ENCODE assay signal across 20 cellular contexts in the genomic region with DNA sequence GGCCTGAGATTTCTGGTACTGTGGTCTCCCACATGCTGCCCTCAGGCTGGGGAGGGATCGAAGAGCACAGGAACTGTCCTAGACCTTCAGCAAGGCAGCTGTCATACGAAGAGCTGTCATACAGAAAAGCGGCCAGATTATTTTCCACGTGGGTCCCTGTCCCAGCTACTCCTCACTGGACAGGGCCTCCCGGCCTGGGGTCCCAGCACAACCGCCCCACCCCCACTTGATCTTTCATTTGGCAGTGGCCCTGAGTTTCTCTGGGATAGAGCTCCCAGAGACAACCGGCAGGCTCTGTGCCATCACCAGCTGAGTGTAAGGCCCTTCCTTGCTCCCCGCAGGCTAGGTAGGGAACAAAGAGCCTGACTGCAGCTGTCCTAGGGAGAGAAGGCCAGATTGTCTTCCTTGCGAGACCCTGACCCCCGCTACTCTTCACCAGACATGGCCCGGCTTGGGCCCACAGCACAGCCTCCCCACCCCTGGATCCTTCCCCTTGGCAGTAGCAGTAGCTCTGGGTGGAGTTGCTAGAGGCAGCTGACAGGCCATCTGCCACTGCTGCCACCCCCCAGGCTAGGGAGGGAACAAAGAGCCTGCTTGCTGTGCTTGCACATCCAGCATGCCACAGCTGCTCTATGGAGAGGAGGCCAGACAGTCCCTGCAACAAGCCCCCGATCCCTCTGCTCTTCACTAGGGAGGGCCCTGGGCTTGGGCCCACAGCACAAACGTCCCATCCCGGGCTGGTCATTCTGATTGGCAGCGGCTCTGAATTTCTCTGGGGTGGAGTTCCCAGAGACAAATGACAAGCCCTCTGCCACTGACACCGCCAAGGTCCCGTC. TPM values are rescaled to one million over a fixed set of nuclear protein-coding genes. Genes with fewer than 3 reads are reported as not detected.
DNase-seq lines count a peak whose midpoint lies in the region; ATAC-seq, FAIRE-seq and TF ChIP-seq lines count a peak whose summit lies in the region.
"Had no signal": no experiment of that assay in that cellular context is flagged by ENCODE, and none has a peak within 500 bp of the region (broad histone marks: within the 10 kb centered on the region; RNA-seq: fewer than 3 reads in every experiment).

No MANE protein-coding gene starts in this region.

- TF ChIP-seq POLR2A in K562 (conservative IDR thresholded peaks at IDR 0.05), result no peak

- H3K4me2 ChIP-seq in SK-N-SH, result no peak overlapping the region
- H3K4me2 ChIP-seq in K562 (ENCODE audit: insufficient read depth, low read length), result no peak overlapping the region

- no peak for FAIRE-seq in K562 (lab: Jason Lieb, UNC)
- FAIRE-seq: GM12892 had no signal

- ATAC-seq in SK-N-SH treated with all-trans-retinoic acid at 6 μM for 48 hours (peak; percentile 31), K562 (peak; percentile 42), mucosa of descending colon (peak; percentile 31), upper lobe of right lung (peak; percentile 44), GM21447 (IDR thresholded peaks at IDR 0.05; ENCODE audit: unreplicated experiment) (no peak)

- no peaks in the 10 kb centered on the region for H3K4me1 ChIP-seq in SK-N-SH (ENCODE audit: control insufficient read depth in 1 of 2, insufficient read depth in 2 of 2, low read depth in 1 of 2, low read length in 1 of 2)
- no peaks in the 10 kb centered on the region for H3K4me1 ChIP-seq in K562 (replicated peaks in 1 of 2; ENCODE audit: control insufficient read depth in 2 of 2, insufficient read depth in 2 of 2, low read length in 2 of 2)
- H3K4me1 ChIP-seq in mucosa of descending colon (ENCODE audit: low read depth), result no peaks in the 10 kb centered on the region
- no peaks in the 10 kb centered on the region for H3K4me1 ChIP-seq in upper lobe of right lung
- H3K4me1 ChIP-seq: heart right ventricle had no signal

- H3K9me2 ChIP-seq in SK-N-SH, result no peaks in the 10 kb centered on the region

- no peaks in the 10 kb centered on the region for H3F3A ChIP-seq in SK-N-SH (replicated peaks; ENCODE audit: insufficient read depth)

- no peaks in the 10 kb centered on the region for H4K20me1 ChIP-seq in SK-N-SH (ENCODE audit: insufficient read depth)
- H4K20me1 ChIP-seq in K562 (replicated peaks; ENCODE audit: control insufficient read depth, insufficient read depth, low read length), result no peaks in the 10 kb centered on the region

- no peaks in the 10 kb centered on the region; the same call in 1 of the 2 replicates for H3K27me3 ChIP-seq in SK-N-SH (ENCODE audit: insufficient read depth)
- H3K27me3 ChIP-seq in K562 (ENCODE audit: control insufficient read depth in 2 of 2, insufficient read depth in 2 of 2, low read length in 2 of 2), result no peaks in the 10 kb centered on the region
- no peaks in the 10 kb centered on the region for H3K27me3 ChIP-seq in upper lobe of right lung

- H3K9ac ChIP-seq in SK-N-SH, result no peak overlapping the region
- H3K9ac ChIP-seq in K562 (ENCODE audit: insufficient read depth in 1 of 2, low read depth in 2 of 2, low read length in 2 of 2), result no peak overlapping the region

- H3K27ac Mint-ChIP-seq in osteocyte (ENCODE audit: unreplicated experiment), result no peak overlapping the region
- H3K27ac Mint-ChIP-seq: activated CD4-positive, alpha-beta memory T cell treated with anti-CD3 and anti-CD28 coated beads, Interleukin-2, amount 10 ng/mL, durations not matched to agents 7 days and 5 days; dendritic cell treated with granulocyte-macrophage colony-stimulating factor and Interleukin-4, amounts not matched to agents 40 ng/mL and 50 ng/mL, for 4 days had no signal

- no peaks in the 10 kb centered on the region for H3K79me2 ChIP-seq in SK-N-SH (ENCODE audit: insufficient read depth)
- no peaks in the 10 kb centered on the region for H3K79me2 ChIP-seq in K562 (ENCODE audit: control insufficient read depth, insufficient read depth, low read length)

- no peaks in the 10 kb centered on the region for H3K4me1 Mint-ChIP-seq in osteocyte (ENCODE audit: unreplicated experiment)
- H3K4me1 Mint-ChIP-seq: activated CD4-positive, alpha-beta memory T cell treated with anti-CD3 and anti-CD28 coated beads, Interleukin-2, amount 10 ng/mL, durations not matched to agents 7 days and 5 days had no signal

- no TSS peak for BruUV-seq in K562 (replicated peaks; lab: Mats Ljungman, UMichigan)

- no peaks in the 10 kb centered on the region for H3K36me3 Mint-ChIP-seq in osteocyte (ENCODE audit: unreplicated experiment)

- H3K4me3 ChIP-seq in SK-N-SH (ENCODE audit: low read depth in 2 of 2, low read length in 1 of 2), result no peak overlapping the region
- no peak overlapping the region for H3K4me3 ChIP-seq in K562
- no peak overlapping the region for H3K4me3 ChIP-seq in mucosa of descending colon
- H3K4me3 ChIP-seq in upper lobe of right lung, result no peak overlapping the region
- H3K4me3 ChIP-seq: heart right ventricle had no signal

- H3K36me3 ChIP-seq in SK-N-SH (replicated peaks in 1 of 2; ENCODE audit: control insufficient read depth in 1 of 2, insufficient read depth in 2 of 2, low read length in 1 of 2) (no peaks in the 10 kb centered on the region), K562 (ENCODE audit: control insufficient read depth, insufficient read depth, low read length) (no peaks in the 10 kb centered on the region), mucosa of descending colon (ENCODE audit: low read depth) (no peaks in the 10 kb centered on the region), upper lobe of right lung (no peaks in the 10 kb centered on the region)
- H3K36me3 ChIP-seq: heart right ventricle had no signal

- TF ChIP-seq RAD21 in SK-N-SH (IDR thresholded peaks at IDR 0.05; ENCODE audit: low read length) (no peak), K562 (CRISPR knock-in tag; conservative IDR thresholded peaks at IDR 0.05 in 1 of 2, IDR thresholded peaks at IDR 0.05 in 1 of 2) (no peak)

- intact Hi-C loops in K562 (cut with micrococcal nuclease), result loop anchor here (10.0 kb wide), 1 partner anchor 74 kb away; the partner anchor contains the start of gene OR4K2
- intact Hi-C loops in mucosa of descending colon (cut with DNase I, micrococcal nuclease), result no loop called here
- intact Hi-C loops in upper lobe of right lung (cut with DNase I), result no loop called here

- no peak for TF ChIP-seq CTCF in SK-N-SH (IDR thresholded peaks at IDR 0.05)
- no peak for TF ChIP-seq CTCF in K562 (IDR thresholded peaks at IDR 0.05 in 2 of 3, conservative IDR thresholded peaks at IDR 0.05 in 1 of 3; ENCODE audit: insufficient read depth in 2 of 3, low read depth in 1 of 3, low read length in 3 of 3)
- no peak for TF ChIP-seq CTCF in mucosa of descending colon (IDR thresholded peaks at IDR 0.05)
- TF ChIP-seq CTCF in upper lobe of right lung (IDR thresholded peaks at IDR 0.05), result no peak
- TF ChIP-seq CTCF in osteocyte (IDR thresholded peaks at IDR 0.05), result no peak

- H3K9me1 ChIP-seq in K562 (ENCODE audit: control insufficient read depth, insufficient read depth, low read length), result no peaks in the 10 kb centered on the region

- in situ Hi-C loops in K562 (cut with MboI), result no loop called here

- H2AFZ ChIP-seq in SK-N-SH (ENCODE audit: low read depth), result no peak overlapping the region
- H2AFZ ChIP-seq in K562 (ENCODE audit: low read depth, low read length), result no peak overlapping the region

- DNase-seq in SK-N-SH (no peak), K562 (ENCODE audit: extremely low read depth in 1 of 4, low spot score in 3 of 4) (no peak), mucosa of descending colon (no peak), upper lobe of right lung (peak; percentile 64), osteocyte (ENCODE audit: extremely low spot score, unreplicated experiment) (no peak)
- no peak for DNase-seq in activated T-cell treated with anti-CD3 and anti-CD28 coated beads, Interleukin-2, amount 50 U/mL, for 48 hours
- DNase-seq: ACHN; activated CD4-positive, alpha-beta memory T cell treated with anti-CD3 and anti-CD28 coated beads, Interleukin-2, amount 10 ng/mL, durations not matched to agents 7 days and 5 days; amniotic stem cell; erythroblast; heart right ventricle; NCI-H1930; NK-92 treated with Interleukin-12 subunit alpha and Interleukin-12 subunit beta, amount 100 ng/mL, for 24 hours; T1000 had no signal

- WGBS in SK-N-SH (ENCODE audit: low lambda C conversion rate), result 8% methylated on average over 15 of the region's 17 CpGs
- WGBS in K562 (ENCODE audit: insufficient coverage, low coverage, missing lambda C conversion rate), result 21% methylated on average over 16 of the region's 17 CpGs

- CTCF ChIA-PET in SK-N-SH (lab: Yijun Ruan, JAX) (no interaction called here), K562 (lab: Yijun Ruan, JAX; ENCODE audit: low intra/inter-chr PET ratio) (no interaction called here)

- no peak overlapping the region for H3K27ac ChIP-seq in SK-N-SH (ENCODE audit: low read depth in 2 of 2, low read length in 1 of 2)
- H3K27ac ChIP-seq in K562 (ENCODE audit: extremely low read depth, low read depth, low read length), result no peak overlapping the region
- no peak overlapping the region for H3K27ac ChIP-seq in upper lobe of right lung
- H3K27ac ChIP-seq: heart right ventricle had no signal

- TF ChIP-seq EP300 in SK-N-SH (IDR thresholded peaks at IDR 0.05; ENCODE audit: borderline replicate concordance in 1 of 2, low read depth in 1 of 2, low read length in 1 of 2), result no peak
- no peak for TF ChIP-seq EP300 in K562 (IDR thresholded peaks at IDR 0.05; ENCODE audit: low read length)

- H3K27me3 Mint-ChIP-seq in osteocyte (ENCODE audit: unreplicated experiment), result no peaks in the 10 kb centered on the region
- H3K27me3 Mint-ChIP-seq: activated CD4-positive, alpha-beta memory T cell treated with anti-CD3 and anti-CD28 coated beads, Interleukin-2, amount 10 ng/mL, durations not matched to agents 7 days and 5 days; dendritic cell treated with granulocyte-macrophage colony-stimulating factor and Interleukin-4, amounts not matched to agents 40 ng/mL and 50 ng/mL, for 4 days had no signal

- H3K9me3 ChIP-seq in SK-N-SH (no peaks in the 10 kb centered on the region), K562 (replicated peaks; ENCODE audit: control insufficient read depth, insufficient read depth, low read depth, low read length) (no peaks in the 10 kb centered on the region), mucosa of descending colon (peaks cover 77% of the 10 kb centered on the region), upper lobe of right lung (peaks cover 5% of the 10 kb centered on the region)

- H3K4me3 Mint-ChIP-seq in osteocyte (ENCODE audit: unreplicated experiment), result no peak overlapping the region
- H3K4me3 Mint-ChIP-seq: activated CD4-positive, alpha-beta memory T cell treated with anti-CD3 and anti-CD28 coated beads, Interleukin-2, amount 10 ng/mL, durations not matched to agents 7 days and 5 days; dendritic cell treated with granulocyte-macrophage colony-stimulating factor and Interleukin-4, amounts not matched to agents 40 ng/mL and 50 ng/mL, for 4 days had no signal

- POLR2A ChIA-PET in SK-N-SH (lab: Yijun Ruan, JAX) (no interaction called here), K562 (lab: Yijun Ruan, JAX) (no interaction called here)

- H3K9me3 Mint-ChIP-seq in osteocyte (ENCODE audit: unreplicated experiment), result peaks cover 18% of the 10 kb centered on the region
- H3K9me3 Mint-ChIP-seq: activated CD4-positive, alpha-beta memory T cell treated with anti-CD3 and anti-CD28 coated beads, Interleukin-2, amount 10 ng/mL, durations not matched to agents 7 days and 5 days; dendritic cell treated with granulocyte-macrophage colony-stimulating factor and Interleukin-4, amounts not matched to agents 40 ng/mL and 50 ng/mL, for 4 days had no signal

RNA-seq across cellular contexts. Expression of gene OR4N2, which starts 3.1 kb away (rescaled TPM):
- polyA plus RNA-seq in SK-N-SH (2012; rRNA removed), result not detected in 2 replicates
- polyA plus RNA-seq in SK-N-SH (2012; cell fraction: cytosol; rRNA removed), result not detected in 2 replicates
- polyA plus RNA-seq in SK-N-SH (2012; cell fraction: nucleus; rRNA removed), result not detected in 2 replicates
- total RNA-seq in K562 (2011; cell fraction: chromatin; rRNA removed; ENCODE audit: low replicate concordance), result not detected in 2 replicates
- total RNA-seq in K562 (2011; cell fraction: nucleolus; rRNA removed), result not detected in 2 replicates
- total RNA-seq in K562 (2011; cell fraction: nucleoplasm; rRNA removed), result not detected in 2 replicates
- total RNA-seq in K562 (2014; rRNA removed), result not detected in 2 replicates
- total RNA-seq in K562 (2014; rRNA removed; fragmentation: Illumina TruSeq; extraction: Trizol), result not detected in 2 replicates
- not detected in 2 replicates for total RNA-seq in K562 (2015; rRNA removed; fragmentation: Illumina TruSeq; extraction: Trizol)
- total RNA-seq in K562 (2021), result not detected in 2 replicates
- polyA plus RNA-seq in K562 (2011; rRNA removed), result not detected in 2 replicates
- polyA plus RNA-seq in K562 (2011; cell fraction: cytosol; rRNA removed), result not detected in 2 replicates
- not detected in 2 replicates for polyA plus RNA-seq in K562 (2011; cell fraction: nucleus; rRNA removed)
- polyA plus RNA-seq in K562 (2012), result not detected in 2 replicates
- not detected in 2 replicates for polyA plus RNA-seq in K562 (2014; fragmentation: Illumina TruSeq; extraction: Trizol)
- not detected for polyA plus RNA-seq in K562 (2014; fragmentation: Nextera tagmentation; extraction: Ambion mirVana)
- not detected in 2 replicates for polyA plus RNA-seq in K562 (2014; rRNA removed)
- polyA minus RNA-seq in K562 (2011; rRNA and poly(A)+ RNA removed), result not detected in 2 replicates
- not detected in 2 replicates for polyA minus RNA-seq in K562 (2011; cell fraction: cytosol; rRNA and poly(A)+ RNA removed)
- polyA minus RNA-seq in K562 (2011; cell fraction: nucleus; rRNA and poly(A)+ RNA removed), result not detected in 2 replicates
- total RNA-seq in mucosa of descending colon, result not detected
- total RNA-seq in upper lobe of right lung, result not detected
- not detected in 2 replicates for total RNA-seq in osteocyte
- total RNA-seq: activated CD4-positive, alpha-beta memory T cell treated with anti-CD3 and anti-CD28 coated beads, Interleukin-2, amount 10 ng/mL, durations not matched to agents 7 days and 5 days; heart right ventricle; pulmonary artery endothelial cell had no signal
- polyA plus RNA-seq: heart right ventricle had no signal

RNA-seq across cellular contexts. Expression of gene OR4M1, which starts 27.2 kb away (rescaled TPM):
- polyA plus RNA-seq in SK-N-SH (2012; rRNA removed) (not detected in 2 replicates), K562 (2011; rRNA removed) (not detected in 2 replicates), K562 (2014; fragmentation: Illumina TruSeq; extraction: Trizol) (not detected in 2 replicates), K562 (2014; fragmentation: Nextera tagmentation; extraction: Ambion mirVana) (not detected), K562 (2014; rRNA removed) (not detected in 2 replicates)
- polyA plus RNA-seq in SK-N-SH (2012; cell fraction: cytosol; rRNA removed), result not detected in 2 replicates
- polyA plus RNA-seq in SK-N-SH (2012; cell fraction: nucleus; rRNA removed), result not detected in 2 replicates
- not detected in 2 replicates for total RNA-seq in K562 (2011; cell fraction: chromatin; rRNA removed; ENCODE audit: low replicate concordance)
- total RNA-seq in K562 (2011; cell fraction: nucleolus; rRNA removed), result not detected in 2 replicates
- not detected in 2 replicates for total RNA-seq in K562 (2011; cell fraction: nucleoplasm; rRNA removed)
- total RNA-seq in K562 (2014; rRNA removed) (not detected in 2 replicates), K562 (2014; rRNA removed; fragmentation: Illumina TruSeq; extraction: Trizol) (not detected in 2 replicates), K562 (2015; rRNA removed; fragmentation: Illumina TruSeq; extraction: Trizol) (not detected in 2 replicates), K562 (2021) (not detected in 2 replicates), mucosa of descending colon (not detected), upper lobe of right lung (not detected), osteocyte (not detected in 2 replicates)
- not detected in 2 replicates for polyA plus RNA-seq in K562 (2011; cell fraction: cytosol; rRNA removed)
- polyA plus RNA-seq in K562 (2011; cell fraction: nucleus; rRNA removed), result not detected in 2 replicates
- not detected in 2 replicates for polyA plus RNA-seq in K562 (2012)
- polyA minus RNA-seq in K562 (2011; rRNA and poly(A)+ RNA removed), result not detected in 2 replicates
- not detected in 2 replicates for polyA minus RNA-seq in K562 (2011; cell fraction: cytosol; rRNA and poly(A)+ RNA removed)
- not detected in 2 replicates for polyA minus RNA-seq in K562 (2011; cell fraction: nucleus; rRNA and poly(A)+ RNA removed)
- total RNA-seq: activated CD4-positive, alpha-beta memory T cell treated with anti-CD3 and anti-CD28 coated beads, Interleukin-2, amount 10 ng/mL, durations not matched to agents 7 days and 5 days; heart right ventricle; pulmonary artery endothelial cell had no signal
- polyA plus RNA-seq: heart right ventricle, thymus had no signal

RNA-seq across cellular contexts. Expression of gene OR4Q3, which starts 57.1 kb away (rescaled TPM):
- polyA plus RNA-seq in SK-N-SH (2012; rRNA removed) (not detected in 2 replicates), K562 (2011; rRNA removed) (not detected in 2 replicates), K562 (2014; fragmentation: Illumina TruSeq; extraction: Trizol) (not detected in 2 replicates), K562 (2014; fragmentation: Nextera tagmentation; extraction: Ambion mirVana) (not detected), K562 (2014; rRNA removed) (not detected in 2 replicates)
- polyA plus RNA-seq in SK-N-SH (2012; cell fraction: cytosol; rRNA removed), result not detected in 2 replicates
- not detected in 2 replicates for polyA plus RNA-seq in SK-N-SH (2012; cell fraction: nucleus; rRNA removed)
- not detected in 2 replicates for total RNA-seq in K562 (2011; cell fraction: chromatin; rRNA removed; ENCODE audit: low replicate concordance)
- total RNA-seq in K562 (2011; cell fraction: nucleolus; rRNA removed), result not detected in 2 replicates
- total RNA-seq in K562 (2011; cell fraction: nucleoplasm; rRNA removed), result not detected in 2 replicates
- total RNA-seq in K562 (2014; rRNA removed) (not detected in 2 replicates), K562 (2014; rRNA removed; fragmentation: Illumina TruSeq; extraction: Trizol) (not detected in 2 replicates), K562 (2015; rRNA removed; fragmentation: Illumina TruSeq; extraction: Trizol) (not detected in 2 replicates), K562 (2021) (not detected in 2 replicates), mucosa of descending colon (not detected), upper lobe of right lung (not detected), osteocyte (not detected in 2 replicates)
- polyA plus RNA-seq in K562 (2011; cell fraction: cytosol; rRNA removed), result not detected in 2 replicates
- polyA plus RNA-seq in K562 (2011; cell fraction: nucleus; rRNA removed), result not detected in 2 replicates
- not detected in 2 replicates for polyA plus RNA-seq in K562 (2012)
- polyA minus RNA-seq in K562 (2011; rRNA and poly(A)+ RNA removed), result not detected in 2 replicates
- polyA minus RNA-seq in K562 (2011; cell fraction: cytosol; rRNA and poly(A)+ RNA removed), result not detected in 2 replicates
- not detected in 2 replicates for polyA minus RNA-seq in K562 (2011; cell fraction: nucleus; rRNA and poly(A)+ RNA removed)
- total RNA-seq: activated CD4-positive, alpha-beta memory T cell treated with anti-CD3 and anti-CD28 coated beads, Interleukin-2, amount 10 ng/mL, durations not matched to agents 7 days and 5 days; heart right ventricle; pulmonary artery endothelial cell had no signal
- polyA plus RNA-seq: heart right ventricle, thymus had no signal
